Comparison of ENCODE assay signal across 8 cellular contexts in genomic region chr3:12840148-12840547, GRCh38. TPM values are rescaled to one million over a fixed set of nuclear protein-coding genes. Genes with fewer than 3 reads are reported as not detected.
DNase-seq lines count a peak whose midpoint lies in the region; ATAC-seq, FAIRE-seq and TF ChIP-seq lines count a peak whose summit lies in the region.
"Not testable (repeated sequence)": the region's sequence is repeated elsewhere in the genome, so short reads cannot be mapped to it uniquely, and the experiment has no call there.

No MANE protein-coding gene starts in this region.

- not testable (repeated sequence) for DNase-seq in BE2C; activated naive CD8-positive, alpha-beta T cell treated with anti-CD3 and anti-CD28 coated beads, Interleukin-2, amount 50 U/mL, for 24 hours; endothelial cell of umbilical vein (ENCODE audit: low read depth, low spot score); immature natural killer cell; stimulated activated naive CD8-positive, alpha-beta T cell treated with anti-CD3 and anti-CD28 coated beads, Interleukin-15, amount 100 ng/mL, for 72 hours

- peaks cover 51% of the 10 kb centered on the region for H3K36me3 Mint-ChIP-seq in T-helper 1 cell treated with Interleukin-12 subunit alpha and Interleukin-12 subunit beta and Interleukin-4 antibody, amounts not matched to agents 30 μg/mL and 1 μg/mL, for 36 hours (ENCODE audit: low read depth)
- H3K36me3 Mint-ChIP-seq in activated naive CD8-positive, alpha-beta T cell treated with anti-CD3 and anti-CD28 coated beads, Interleukin-2, amount 50 U/mL, for 24 hours (ENCODE audit: low read depth), result peaks cover 65% of the 10 kb centered on the region
- H3K36me3 Mint-ChIP-seq in immature natural killer cell, result peaks cover 8 to 34% (median 11%) of the 10 kb centered on the region in 3 donors

- H3K9me3 ChIP-seq in BE2C; HUES48 (ENCODE audit: control insufficient read depth, insufficient read depth, low read length); endothelial cell of umbilical vein (replicated peaks; ENCODE audit: control insufficient read depth, insufficient read depth, low read length); neural cell (ENCODE audit: low read length): not testable (repeated sequence)

- not testable (repeated sequence) for ATAC-seq in activated naive CD8-positive, alpha-beta T cell treated with anti-CD3 and anti-CD28 coated beads, Interleukin-2, amount 50 U/mL, for 24 hours; stimulated activated naive CD8-positive, alpha-beta T cell treated with anti-CD3 and anti-CD28 coated beads, Interleukin-15, amount 100 ng/mL, for 72 hours

- TF ChIP-seq EP300 in neural cell (conservative IDR thresholded peaks at IDR 0.05; ENCODE audit: poor library complexity, severe bottlenecking), result not testable (repeated sequence)

- H3K4me3 Mint-ChIP-seq in T-helper 1 cell treated with Interleukin-12 subunit alpha and Interleukin-12 subunit beta and Interleukin-4 antibody, amounts not matched to agents 30 μg/mL and 1 μg/mL, for 36 hours, result peak overlapping the region; percentile 98
- H3K4me3 Mint-ChIP-seq in activated naive CD8-positive, alpha-beta T cell treated with anti-CD3 and anti-CD28 coated beads, Interleukin-2, amount 50 U/mL, for 24 hours, result peak overlapping the region; percentile 98
- peak overlapping the region; percentile 95 to 99 (median 96) for H3K4me3 Mint-ChIP-seq in immature natural killer cell
- H3K4me3 Mint-ChIP-seq in stimulated activated naive CD8-positive, alpha-beta T cell treated with anti-CD3 and anti-CD28 coated beads, Interleukin-15, amount 100 ng/mL, for 72 hours, result peak overlapping the region; percentile 95

- peaks cover 59% of the 10 kb centered on the region for H3K79me2 ChIP-seq in endothelial cell of umbilical vein (ENCODE audit: control insufficient read depth, insufficient read depth, low read length)
- H3K79me2 ChIP-seq in neural cell (replicated peaks; ENCODE audit: insufficient read depth, low read length), result peaks cover 33% of the 10 kb centered on the region

- H3K9me3 Mint-ChIP-seq in T-helper 1 cell treated with Interleukin-12 subunit alpha and Interleukin-12 subunit beta and Interleukin-4 antibody, amounts not matched to agents 30 μg/mL and 1 μg/mL, for 36 hours; activated naive CD8-positive, alpha-beta T cell treated with anti-CD3 and anti-CD28 coated beads, Interleukin-2, amount 50 U/mL, for 24 hours; immature natural killer cell; stimulated activated naive CD8-positive, alpha-beta T cell treated with anti-CD3 and anti-CD28 coated beads, Interleukin-15, amount 100 ng/mL, for 72 hours: not testable (repeated sequence)

- H3K27ac Mint-ChIP-seq in T-helper 1 cell treated with Interleukin-12 subunit alpha and Interleukin-12 subunit beta and Interleukin-4 antibody, amounts not matched to agents 30 μg/mL and 1 μg/mL, for 36 hours, result peak overlapping the region; percentile 99
- H3K27ac Mint-ChIP-seq in activated naive CD8-positive, alpha-beta T cell treated with anti-CD3 and anti-CD28 coated beads, Interleukin-2, amount 50 U/mL, for 24 hours, result peak overlapping the region; percentile 99
- H3K27ac Mint-ChIP-seq in immature natural killer cell, result peak overlapping the region; percentile 99 to 100 (median 100)
- H3K27ac Mint-ChIP-seq in stimulated activated naive CD8-positive, alpha-beta T cell treated with anti-CD3 and anti-CD28 coated beads, Interleukin-15, amount 100 ng/mL, for 72 hours, result peak overlapping the region; percentile 100

- H3K4me1 Mint-ChIP-seq in T-helper 1 cell treated with Interleukin-12 subunit alpha and Interleukin-12 subunit beta and Interleukin-4 antibody, amounts not matched to agents 30 μg/mL and 1 μg/mL, for 36 hours (ENCODE audit: low read depth), result peaks cover 48% of the 10 kb centered on the region
- peaks cover 56% of the 10 kb centered on the region for H3K4me1 Mint-ChIP-seq in activated naive CD8-positive, alpha-beta T cell treated with anti-CD3 and anti-CD28 coated beads, Interleukin-2, amount 50 U/mL, for 24 hours
- peaks cover 51 to 55% of the 10 kb centered on the region in 2 donors for H3K4me1 Mint-ChIP-seq in immature natural killer cell
- H3K4me1 Mint-ChIP-seq in stimulated activated naive CD8-positive, alpha-beta T cell treated with anti-CD3 and anti-CD28 coated beads, Interleukin-15, amount 100 ng/mL, for 72 hours, result peaks cover 61% of the 10 kb centered on the region

- H3K27ac ChIP-seq in HUES48 (ENCODE audit: low read depth, low read length); neural cell (ENCODE audit: low read length): not testable (repeated sequence)
- H3K27ac ChIP-seq in endothelial cell of umbilical vein (ENCODE audit: insufficient read depth, low read depth, low read length), result peak overlapping the region; percentile 95

- H3K4me2 ChIP-seq in endothelial cell of umbilical vein (ENCODE audit: insufficient read depth, low read length), result peak overlapping the region; percentile 80
- peak overlapping the region; percentile 96 for H3K4me2 ChIP-seq in neural cell (ENCODE audit: low read length)

- not testable (repeated sequence) for TF ChIP-seq CTCF in BE2C (IDR thresholded peaks at IDR 0.05; ENCODE audit: low read depth, low read length); endothelial cell of umbilical vein (IDR thresholded peaks at IDR 0.05; ENCODE audit: extremely low read depth in 1 of 2, insufficient read depth in 1 of 2, low read depth in 1 of 2, low read length in 2 of 2); neural cell (IDR thresholded peaks at IDR 0.05; ENCODE audit: poor library complexity, severe bottlenecking)

- H2AFZ ChIP-seq in endothelial cell of umbilical vein (ENCODE audit: low read depth, low read length); neural cell (ENCODE audit: low read depth, low read length): not testable (repeated sequence)

- H3K27me3 ChIP-seq in BE2C; HUES48 (ENCODE audit: control insufficient read depth, insufficient read depth, low read length); endothelial cell of umbilical vein (ENCODE audit: control insufficient read depth in 2 of 2, insufficient read depth in 2 of 2, low read length in 2 of 2); neural cell (ENCODE audit: insufficient read depth, low read depth, low read length): not testable (repeated sequence)

- CTCF ChIA-PET in endothelial cell of umbilical vein (lab: Charles Lee), result interaction anchor here (1.1 to 3.5 kb wide), 4 partner anchors 28 to 53 kb away, joined by 3 to 19 read pairs (median 7); no protein-coding TSS in a partner anchor

- intact Hi-C loops in endothelial cell of umbilical vein (cut with micrococcal nuclease), result loop anchor here (2.0 to 5.0 kb wide), 3 partner anchors 53 to 283 kb away; partner anchors contain the start of genes MKRN2 and RAF1

- not testable (repeated sequence) for H3K9me2 ChIP-seq in neural cell (ENCODE audit: insufficient read depth, low read length)

- H4K20me1 ChIP-seq in endothelial cell of umbilical vein (replicated peaks; ENCODE audit: control insufficient read depth, extremely low read depth, insufficient read depth, low read length); neural cell (ENCODE audit: insufficient read depth): not testable (repeated sequence)

- H3K4me1 ChIP-seq in BE2C, result not testable (repeated sequence)
- H3K4me1 ChIP-seq in HUES48 (ENCODE audit: control insufficient read depth, insufficient read depth, low read length), result peaks cover 20% of the 10 kb centered on the region
- H3K4me1 ChIP-seq in endothelial cell of umbilical vein (ENCODE audit: control insufficient read depth, extremely low read depth, insufficient read depth, low read length), result peaks cover 26% of the 10 kb centered on the region

- not testable (repeated sequence) for BruUV-seq in endothelial cell of umbilical vein (replicated peaks; lab: Mats Ljungman, UMichigan)

- POLR2A ChIA-PET in endothelial cell of umbilical vein (lab: Charles Lee), result not testable (repeated sequence)

- H3K36me3 ChIP-seq in BE2C (peaks cover 59% of the 10 kb centered on the region), HUES48 (ENCODE audit: control insufficient read depth, insufficient read depth, low read length) (peaks cover 54% of the 10 kb centered on the region), endothelial cell of umbilical vein (ENCODE audit: control insufficient read depth in 2 of 2, extremely low read depth in 1 of 2, insufficient read depth in 2 of 2, low read length in 2 of 2) (peaks cover 30 to 33% of the 10 kb centered on the region in 2 experiments)
- H3K36me3 ChIP-seq in neural cell (ENCODE audit: insufficient read depth, low read length), result not testable (repeated sequence)

- not testable (repeated sequence) for TF ChIP-seq POLR2A in endothelial cell of umbilical vein (IDR thresholded peaks at IDR 0.05; ENCODE audit: low read depth, low read length)

- not testable (repeated sequence) for H3K27me3 Mint-ChIP-seq in T-helper 1 cell treated with Interleukin-12 subunit alpha and Interleukin-12 subunit beta and Interleukin-4 antibody, amounts not matched to agents 30 μg/mL and 1 μg/mL, for 36 hours (ENCODE audit: low read depth); activated naive CD8-positive, alpha-beta T cell treated with anti-CD3 and anti-CD28 coated beads, Interleukin-2, amount 50 U/mL, for 24 hours; immature natural killer cell (ENCODE audit: low read depth in 3 of 3); stimulated activated naive CD8-positive, alpha-beta T cell treated with anti-CD3 and anti-CD28 coated beads, Interleukin-15, amount 100 ng/mL, for 72 hours

- H3K4me3 ChIP-seq in BE2C (ENCODE audit: low read depth, low read length) (peak overlapping the region; percentile 98), HUES48 (ENCODE audit: low read depth, low read length) (peak overlapping the region; percentile 95), endothelial cell of umbilical vein (replicated peaks in 1 of 3; ENCODE audit: insufficient read depth in 1 of 3, low read depth in 1 of 3, low read length in 3 of 3) (peak overlapping the region; percentile 88 to 98 (median 91)), neural cell (ENCODE audit: low read length) (peak overlapping the region; percentile 99)

- not testable (repeated sequence) for FAIRE-seq in endothelial cell of umbilical vein (lab: Jason Lieb, UNC)

- H3F3A ChIP-seq in neural cell (ENCODE audit: insufficient read depth, low read length, poor library complexity, severe bottlenecking), result not testable (repeated sequence)

- dilution Hi-C loops in endothelial cell of umbilical vein (cut with MboI; ENCODE audit: extremely low pct_ligation_motif_present, low sequenced_read_pairs), result not testable (repeated sequence)

- peak overlapping the region; percentile 99 for H3K9ac ChIP-seq in HUES48 (ENCODE audit: low read depth, low read length)
- H3K9ac ChIP-seq in endothelial cell of umbilical vein (replicated peaks; ENCODE audit: extremely low read depth, insufficient read depth, low read length), result peak overlapping the region; percentile 95
- H3K9ac ChIP-seq in neural cell (ENCODE audit: low read length), result peak overlapping the region; percentile 89

- TF ChIP-seq RAD21 in neural cell (conservative IDR thresholded peaks at IDR 0.05), result not testable (repeated sequence)

- not testable (repeated sequence) for H3K9me1 ChIP-seq in endothelial cell of umbilical vein (replicated peaks; ENCODE audit: control insufficient read depth, extremely low read depth, insufficient read depth, low read length)

RNA-seq across cellular contexts. Expression of gene RPL32, which starts 1.2 kb away (rescaled TPM):
- polyA plus RNA-seq in BE2C (2012; ENCODE audit: insufficient read depth, insufficient read length, low read depth), result 1,285 TPM
- 1,569 and 1,588 TPM in 2 replicates for total RNA-seq in endothelial cell of umbilical vein
- 1,075 and 1,147 TPM in 2 replicates for polyA plus RNA-seq in endothelial cell of umbilical vein
- 2,635 and 2,809 TPM in 2 replicates for polyA plus RNA-seq in endothelial cell of umbilical vein (2011; cell fraction: cytosol; rRNA removed)
- polyA plus RNA-seq in endothelial cell of umbilical vein (2011; cell fraction: nucleus; rRNA removed), result 625 and 809 TPM in 2 replicates
- polyA plus RNA-seq in endothelial cell of umbilical vein (2012), result 2,664 and 2,727 TPM in 2 replicates
- polyA minus RNA-seq in endothelial cell of umbilical vein, result 900 and 946 TPM in 2 replicates
- 1,391 TPM for polyA minus RNA-seq in endothelial cell of umbilical vein (2011; cell fraction: cytosol; rRNA and poly(A)+ RNA removed)
- polyA minus RNA-seq in endothelial cell of umbilical vein (2011; cell fraction: nucleus; rRNA and poly(A)+ RNA removed), result 141 and 162 TPM in 2 replicates
- 1,000 to 10,000 TPM in 2 of 3 donors, 100 to 1,000 TPM in 1; 525 to 1,812 (median 1,173) TPM for polyA plus RNA-seq in immature natural killer cell
- polyA plus RNA-seq in neural cell, result 1,160 and 1,223 TPM in 2 replicates
- 368 and 369 TPM in 2 replicates for polyA minus RNA-seq in neural cell

RNA-seq across cellular contexts. Expression of gene CAND2, which starts 43.7 kb away (rescaled TPM):
- polyA plus RNA-seq in BE2C (2012; ENCODE audit: insufficient read depth, insufficient read length, low read depth), result 1.6 TPM
- total RNA-seq in endothelial cell of umbilical vein, result 11.0 and 12.4 TPM in 2 replicates
- polyA plus RNA-seq in endothelial cell of umbilical vein (7.1 and 8.6 TPM in 2 replicates), immature natural killer cell (1 to 10 TPM in 1 of 3 donors, under 1 TPM in 1, not detected in 1; 0.32 to 1.3 TPM), neural cell (17.3 and 21.8 TPM in 2 replicates)
- 5.2 and 6.7 TPM in 2 replicates for polyA plus RNA-seq in endothelial cell of umbilical vein (2011; cell fraction: cytosol; rRNA removed)
- polyA plus RNA-seq in endothelial cell of umbilical vein (2011; cell fraction: nucleus; rRNA removed), result 10.1 and 14.5 TPM in 2 replicates
- polyA plus RNA-seq in endothelial cell of umbilical vein (2012), result 1.7 and 2.8 TPM in 2 replicates
- polyA minus RNA-seq in endothelial cell of umbilical vein (14.8 and 16.5 TPM in 2 replicates), neural cell (20.7 and 21.3 TPM in 2 replicates)
- not detected for polyA minus RNA-seq in endothelial cell of umbilical vein (2011; cell fraction: cytosol; rRNA and poly(A)+ RNA removed)
- polyA minus RNA-seq in endothelial cell of umbilical vein (2011; cell fraction: nucleus; rRNA and poly(A)+ RNA removed), result 7.8 and 9.7 TPM in 2 replicates
